In genomic region chr21:28213221-28213620, GRCh38 we compare ENCODE assay signal across 30 cellular contexts.
"Had no signal": no experiment of that assay in that cellular context is flagged by ENCODE, and none has a peak within 500 bp of the region (broad histone marks: within the 10 kb centered on the region; RNA-seq: fewer than 3 reads in every experiment).

No MANE protein-coding gene starts in this region.

- H3K27me3 ChIP-seq: adrenal gland, body of pancreas, brain microvascular endothelial cell, breast epithelium had no signal

- H3K9me3 ChIP-seq: adrenal gland, body of pancreas, breast epithelium had no signal

- H3K36me3 ChIP-seq: adrenal gland, brain microvascular endothelial cell, breast epithelium had no signal

- DNase-seq: activated B cell treated with CpG ODN at 0.5 μM for 24 hours; activated CD4-positive, alpha-beta memory T cell treated with anti-CD3 and anti-CD28 coated beads for 36 hours; activated CD4-positive, alpha-beta T cell treated with anti-CD3 and anti-CD28 coated beads for 4 hours; activated CD4-positive, alpha-beta T cell treated with anti-CD3 and anti-CD28 coated beads, Interleukin-2, amount 10 ng/mL, durations not matched to agents 24 days and 14 days; activated CD4-positive, alpha-beta T cell treated with anti-CD3 and anti-CD28 coated beads, Interleukin-2, amount 50 U/mL, for 1 hour; activated CD4-positive, alpha-beta T cell treated with anti-CD3 and anti-CD28 coated beads, Interleukin-2, amount 50 U/mL, for 4 hours; activated CD4-positive, CD25-positive, alpha-beta regulatory T cell treated with anti-CD3 and anti-CD28 coated beads, Interleukin-2, amount 50 U/mL, for 72 hours; activated CD8-positive, alpha-beta memory T cell treated with anti-CD3 and anti-CD28 coated beads, Interleukin-2, amount 50 U/mL, for 4 hours; activated CD8-positive, alpha-beta T cell treated with anti-CD3 and anti-CD28 coated beads for 36 hours; activated effector memory CD4-positive, alpha-beta T cell treated with anti-CD3 and anti-CD28 coated beads, Interleukin-2, amount 50 U/mL, for 16 hours; activated naive CD4-positive, alpha-beta T cell treated with anti-CD3 and anti-CD28 coated beads, Interleukin-2, amount 10 ng/mL, durations not matched to agents 7 days and 5 days; activated naive CD4-positive, alpha-beta T cell treated with Interleukin-2 at 50 U/mL for 16 hours; activated naive CD8-positive, alpha-beta T cell treated with anti-CD3 and anti-CD28 coated beads, Interleukin-2, amount 10 ng/mL, durations not matched to agents 7 days and 5 days; activated naive CD8-positive, alpha-beta T cell treated with anti-CD3 and anti-CD28 coated beads, Interleukin-2, amount 50 U/mL, for 24 hours; activated T-cell treated with anti-CD3 and anti-CD28 coated beads for 4 hours; activated T-cell treated with anti-CD3 and anti-CD28 coated beads, Interleukin-2, amount 50 U/mL, for 1 hour; activated T-cell treated with anti-CD3 and anti-CD28 coated beads, Interleukin-2, amount 50 U/mL, for 4 hours; activated T-cell treated with anti-CD3 and anti-CD28 coated beads, Interleukin-2, amount 50 U/mL, for 72 hours; adrenal gland; amniotic stem cell; aorta; body of pancreas; brain microvascular endothelial cell; central memory CD4-positive, alpha-beta T cell; SW 1271; T-helper 1 cell; T-helper 2 cell; T-helper 9 cell had no signal

- H3K4me1 ChIP-seq: adrenal gland, breast epithelium had no signal

- H3K27ac ChIP-seq: adrenal gland, body of pancreas, brain microvascular endothelial cell, breast epithelium, VCaP had no signal

- H3K4me3 ChIP-seq: adrenal gland, body of pancreas, breast epithelium had no signal
